In genomic region chr17:39617100-39617445, GRCh38 we compare ENCODE assay signal across 11 cellular contexts. TPM values are rescaled to one million over a fixed set of nuclear protein-coding genes. Genes with fewer than 3 reads are reported as not detected.
DNase-seq lines count a peak whose midpoint lies in the region; ATAC-seq and TF ChIP-seq lines count a peak whose summit lies in the region.
"Had no signal": no experiment of that assay in that cellular context is flagged by ENCODE, and none has a peak within 500 bp of the region (broad histone marks: within the 10 kb centered on the region; RNA-seq: fewer than 3 reads in every experiment).

No MANE protein-coding gene starts in this region.

- no peaks in the 10 kb centered on the region; the same call in 1 of the 2 replicates for H3K4me1 ChIP-seq in ES-I3 (ENCODE audit: insufficient read depth, low read length)
- H3K4me1 ChIP-seq in KMS-11 (ENCODE audit: low read depth, poor library complexity, severe bottlenecking), result peaks cover 26% of the 10 kb centered on the region
- peaks cover 2 to 3% of the 10 kb centered on the region in 2 experiments for H3K4me1 ChIP-seq in trophoblast cell (ENCODE audit: control insufficient read depth in 1 of 2, insufficient read depth in 2 of 2, low read length in 2 of 2)

- no peak overlapping the region for H3K27ac Mint-ChIP-seq in chondrocyte (ENCODE audit: unreplicated experiment)

- no peaks in the 10 kb centered on the region for H3K36me3 Mint-ChIP-seq in chondrocyte (ENCODE audit: low read depth)

- H3K4me3 ChIP-seq in KMS-11 (IDR thresholded peaks at IDR 0.05; ENCODE audit: insufficient read depth, low read depth, low read length) (no peak overlapping the region), trophoblast cell (ENCODE audit: low read depth, low read length) (peak overlapping the region; percentile 50)

- H4K20me1 ChIP-seq in KMS-11 (ENCODE audit: insufficient read depth), result no peaks in the 10 kb centered on the region

- H3K9ac ChIP-seq in ES-I3 (ENCODE audit: low read depth, low read length), result peak overlapping the region; percentile 45; the same call in 1 of the 2 replicates
- H3K9ac ChIP-seq in KMS-11, result peak overlapping the region; percentile 68; the same call in 1 of the 2 replicates
- H3K9ac ChIP-seq in trophoblast cell (ENCODE audit: low read length), result no peak overlapping the region

- H3K79me2 ChIP-seq in KMS-11 (ENCODE audit: insufficient read depth, low read depth), result no peaks in the 10 kb centered on the region
- no peaks in the 10 kb centered on the region for H3K79me2 ChIP-seq in trophoblast cell (ENCODE audit: control insufficient read depth, insufficient read depth, low read length, poor library complexity)

- H2AFZ ChIP-seq in KMS-11 (ENCODE audit: low read depth), result peak overlapping the region; percentile 97
- H2AFZ ChIP-seq in trophoblast cell (ENCODE audit: insufficient read depth, low read length, poor library complexity), result no peak overlapping the region

- H3K27ac ChIP-seq in KMS-11, result no peak overlapping the region
- no peak overlapping the region for H3K27ac ChIP-seq in trophoblast cell (ENCODE audit: low read depth, low read length)

- H3K18ac ChIP-seq in trophoblast cell (ENCODE audit: low read length), result no peak overlapping the region

- H3K14ac ChIP-seq in trophoblast cell (ENCODE audit: low read length), result no peak overlapping the region

- H3K4ac ChIP-seq in trophoblast cell (ENCODE audit: low read depth, low read length), result no peak overlapping the region

- H4K12ac ChIP-seq in trophoblast cell (ENCODE audit: low read depth, low read length), result no peak overlapping the region

- ATAC-seq in GM21423 (IDR thresholded peaks at IDR 0.05; ENCODE audit: unreplicated experiment), result no peak
- no peak for ATAC-seq in HG03175 (IDR thresholded peaks at IDR 0.05; ENCODE audit: unreplicated experiment)

- WGBS in trophoblast cell (ENCODE audit: extremely low coverage, insufficient coverage, insufficient read length), result no CpG with 5 or more reads among the region's 3 CpGs

- no peak overlapping the region for H2BK5ac ChIP-seq in trophoblast cell (ENCODE audit: low read depth, low read length, poor library complexity)

- no peak overlapping the region for H2AK5ac ChIP-seq in trophoblast cell (ENCODE audit: low read length)

- H3K9me3 ChIP-seq in ES-I3 (ENCODE audit: control insufficient read depth, insufficient read depth, low read length) (no peaks in the 10 kb centered on the region), trophoblast cell (ENCODE audit: insufficient read depth, low read depth, low read length) (peaks cover 6% of the 10 kb centered on the region)

- no peak overlapping the region for H2BK12ac ChIP-seq in trophoblast cell (ENCODE audit: low read length)

- no peak for TF ChIP-seq CTCF in KMS-11 (conservative IDR thresholded peaks at IDR 0.05; ENCODE audit: low read depth, low read length)
- TF ChIP-seq CTCF in chondrocyte (IDR thresholded peaks at IDR 0.05), result no peak

- H4K8ac ChIP-seq in trophoblast cell (ENCODE audit: low read depth, low read length), result no peak overlapping the region

- DNase-seq in chondrocyte (ENCODE audit: low spot score), result no peak
- DNase-seq in trophoblast cell, result no peak
- DNase-seq in RKO (ENCODE audit: low spot score), result no peak
- no peak for DNase-seq in CD1c-positive myeloid dendritic cell (ENCODE audit: extremely low spot score)
- DNase-seq: activated CD4-positive, alpha-beta T cell treated with anti-CD3 and anti-CD28 coated beads for 1 hour; cerebellar nuclear complex had no signal

- H4K91ac ChIP-seq in trophoblast cell (ENCODE audit: low read depth, low read length), result no peak overlapping the region

- H3K36me3 ChIP-seq in ES-I3 (ENCODE audit: insufficient read depth, low read length), result no peaks in the 10 kb centered on the region
- no peaks in the 10 kb centered on the region for H3K36me3 ChIP-seq in KMS-11 (ENCODE audit: insufficient read depth)
- no peaks in the 10 kb centered on the region for H3K36me3 ChIP-seq in trophoblast cell (ENCODE audit: control insufficient read depth in 1 of 2, insufficient read depth in 2 of 2, low read length in 2 of 2)

- H3K27me3 Mint-ChIP-seq in chondrocyte (ENCODE audit: low read depth), result peaks cover 18% of the 10 kb centered on the region

- H3K4me2 ChIP-seq in KMS-11, result peak overlapping the region; percentile 75; the same call in 1 of the 2 replicates
- no peak overlapping the region for H3K4me2 ChIP-seq in trophoblast cell (ENCODE audit: low read length)

- no peak overlapping the region for H2BK120ac ChIP-seq in trophoblast cell (ENCODE audit: insufficient read depth, low read length, poor library complexity)

- H3K27me3 ChIP-seq in KMS-11 (ENCODE audit: insufficient read depth, low read depth) (no peaks in the 10 kb centered on the region), trophoblast cell (ENCODE audit: insufficient read depth, low read length) (peaks cover 47% of the 10 kb centered on the region)

- H3K4me1 Mint-ChIP-seq in chondrocyte (ENCODE audit: low read depth), result peaks cover 8% of the 10 kb centered on the region

- no peaks in the 10 kb centered on the region for H3K9me3 Mint-ChIP-seq in chondrocyte (ENCODE audit: low read depth)

- peak overlapping the region; percentile 60 for H3K4me3 Mint-ChIP-seq in chondrocyte (ENCODE audit: unreplicated experiment)

- no peaks in the 10 kb centered on the region for H3K79me1 ChIP-seq in trophoblast cell (ENCODE audit: low read length)

- no peak overlapping the region for H3K23ac ChIP-seq in trophoblast cell (ENCODE audit: low read length)

RNA-seq across cellular contexts. Expression of gene NEUROD2, which starts 9.4 kb away (rescaled TPM):
- total RNA-seq in chondrocyte, result not detected in 3 replicates
- polyA plus RNA-seq in trophoblast cell (2013), result not detected in 2 replicates
- total RNA-seq: renal cortical epithelial cell had no signal

RNA-seq across cellular contexts. Expression of gene PPP1R1B, which starts 9.7 kb away (rescaled TPM):
- total RNA-seq in chondrocyte, result 0.12 to 0.75 TPM in 2 of 3 replicates, not detected in the other
- 0.07 and 0.12 TPM in 2 replicates for polyA plus RNA-seq in trophoblast cell (2013)

RNA-seq across cellular contexts. Expression of gene STARD3, which starts 19.9 kb away (rescaled TPM):
- 39.8 to 49.6 TPM (median 42.3 TPM) in 3 replicates for total RNA-seq in chondrocyte
- polyA plus RNA-seq in trophoblast cell (2013), result 51.9 and 53.4 TPM in 2 replicates

RNA-seq across cellular contexts. Expression of gene TCAP, which starts 48.1 kb away (rescaled TPM):
- 0.64 to 1.3 TPM (median 0.77 TPM) in 3 replicates for total RNA-seq in chondrocyte
- polyA plus RNA-seq in trophoblast cell (2013), result 0.15 and 0.19 TPM in 2 replicates

RNA-seq across cellular contexts. Expression of gene PNMT, which starts 51.2 kb away (rescaled TPM):
- total RNA-seq in chondrocyte, result 0.22 to 2.7 TPM (median 0.46 TPM) in 3 replicates
- 0.05 and 0.07 TPM in 2 replicates for polyA plus RNA-seq in trophoblast cell (2013)
